In genomic region chr2:28233070-28233718, GRCh38 we compare ENCODE assay signal across 14 cellular contexts.
DNase-seq lines count a peak whose midpoint lies in the region; ATAC-seq and TF ChIP-seq lines count a peak whose summit lies in the region.
"Had no signal": no experiment of that assay in that cellular context is flagged by ENCODE, and none has a peak within 500 bp of the region (broad histone marks: within the 10 kb centered on the region; RNA-seq: fewer than 3 reads in every experiment).

No MANE protein-coding gene starts in this region.

- H3K27ac ChIP-seq in colonic mucosa (peak overlapping the region; percentile 54), muscle layer of duodenum (ENCODE audit: low read length) (peak overlapping the region; percentile 37)
- H3K27ac ChIP-seq: C4-2B had no signal

- peak; percentile 87 for DNase-seq in ACHN
- DNase-seq in HFFc6 = no peak
- peak; percentile 34 for DNase-seq in colonic mucosa
- no peak for DNase-seq in activated CD4-positive, alpha-beta T cell treated with anti-CD3 and anti-CD28 coated beads, Interleukin-2, amount 50 U/mL, for 48 hours
- DNase-seq: activated CD4-positive, alpha-beta memory T cell treated with anti-CD3 and anti-CD28 coated beads for 36 hours; kidney; right cardiac atrium had no signal

- peaks cover 59% of the 10 kb centered on the region for H3K4me1 Mint-ChIP-seq in HFFc6 (ENCODE audit: low read depth)

- H3K9me3 ChIP-seq in colonic mucosa (no peaks in the 10 kb centered on the region), muscle layer of duodenum (ENCODE audit: control insufficient read depth in 1 of 2, low read length in 2 of 2) (no peaks in the 10 kb centered on the region)

- peak overlapping the region; percentile 70 for H3K27ac Mint-ChIP-seq in HFFc6
- H3K27ac Mint-ChIP-seq: activated CD4-positive, alpha-beta memory T cell treated with anti-CD3 and anti-CD28 coated beads for 36 hours; activated naive CD8-positive, alpha-beta T cell had no signal

- H3K4me3 ChIP-seq in colonic mucosa (no peak overlapping the region), muscle layer of duodenum (ENCODE audit: low read depth in 1 of 2, low read length in 2 of 2) (no peak overlapping the region)
- H3K4me3 ChIP-seq: GM12878 had no signal

- intact Hi-C loops in colonic mucosa (cut with DNase I) = no loop called here

- ATAC-seq in GM19035 (IDR thresholded peaks at IDR 0.05; ENCODE audit: unreplicated experiment) = no peak
- no peak for ATAC-seq in GM19324 (IDR thresholded peaks at IDR 0.05; ENCODE audit: low FRiP score, unreplicated experiment)
- no peak for ATAC-seq in GM21390 (IDR thresholded peaks at IDR 0.05; ENCODE audit: unreplicated experiment)
- ATAC-seq: GM12878 had no signal

- no peak overlapping the region for H3K4me3 Mint-ChIP-seq in HFFc6
- H3K4me3 Mint-ChIP-seq: activated CD4-positive, alpha-beta memory T cell treated with anti-CD3 and anti-CD28 coated beads for 36 hours; activated naive CD8-positive, alpha-beta T cell had no signal

- H3K36me3 Mint-ChIP-seq in HFFc6 (ENCODE audit: low read depth) = peaks cover 9% of the 10 kb centered on the region

- no peaks in the 10 kb centered on the region for H3K27me3 Mint-ChIP-seq in HFFc6 (ENCODE audit: insufficient read depth)
- H3K27me3 Mint-ChIP-seq: activated CD4-positive, alpha-beta memory T cell treated with anti-CD3 and anti-CD28 coated beads for 36 hours; activated naive CD8-positive, alpha-beta T cell had no signal

- in situ Hi-C loops in ACHN (cut with HindIII; ENCODE audit: low pct_ligation_motif_present, low pct_unique_long_range_greater_than_20kb, low sequenced_read_pairs) = no loop called here

- TF ChIP-seq CTCF in HFFc6 (IDR thresholded peaks at IDR 0.05) (no peak), colonic mucosa (IDR thresholded peaks at IDR 0.05) (no peak)

- H3K4me1 ChIP-seq in colonic mucosa (peaks cover 3% of the 10 kb centered on the region), muscle layer of duodenum (ENCODE audit: control insufficient read depth in 1 of 2, insufficient read depth in 2 of 2, low read length in 2 of 2) (peaks cover 0 to 4% of the 10 kb centered on the region in 2 donors)

- H3K27me3 ChIP-seq in colonic mucosa (no peaks in the 10 kb centered on the region), muscle layer of duodenum (ENCODE audit: low read depth, low read length) (no peaks in the 10 kb centered on the region)

- H3K36me3 ChIP-seq in colonic mucosa (no peaks in the 10 kb centered on the region), muscle layer of duodenum (ENCODE audit: control insufficient read depth in 1 of 2, insufficient read depth in 2 of 2, low read length in 2 of 2) (no peaks in the 10 kb centered on the region)

- H3K9me3 Mint-ChIP-seq in HFFc6 = no peaks in the 10 kb centered on the region
- H3K9me3 Mint-ChIP-seq: activated CD4-positive, alpha-beta memory T cell treated with anti-CD3 and anti-CD28 coated beads for 36 hours had no signal

- H3K9ac ChIP-seq in colonic mucosa (ENCODE audit: low read depth in 2 of 2, low read length in 2 of 2) = peak overlapping the region; percentile 14 to 42

Comparison
In these comparisons a context has a peak if more than half of its experiments do, and no peak if none do; other contexts are left out.
1. DNase-seq: peak in ACHN (single experiment) and colonic mucosa (single experiment); none in HFFc6 (single experiment) and activated CD4-positive, alpha-beta T cell treated with anti-CD3 and anti-CD28 coated beads, Interleukin-2, amount 50 U/mL, for 48 hours (0 of 2).